15 cellular contexts compared by ENCODE assay signal in the genomic region with DNA sequence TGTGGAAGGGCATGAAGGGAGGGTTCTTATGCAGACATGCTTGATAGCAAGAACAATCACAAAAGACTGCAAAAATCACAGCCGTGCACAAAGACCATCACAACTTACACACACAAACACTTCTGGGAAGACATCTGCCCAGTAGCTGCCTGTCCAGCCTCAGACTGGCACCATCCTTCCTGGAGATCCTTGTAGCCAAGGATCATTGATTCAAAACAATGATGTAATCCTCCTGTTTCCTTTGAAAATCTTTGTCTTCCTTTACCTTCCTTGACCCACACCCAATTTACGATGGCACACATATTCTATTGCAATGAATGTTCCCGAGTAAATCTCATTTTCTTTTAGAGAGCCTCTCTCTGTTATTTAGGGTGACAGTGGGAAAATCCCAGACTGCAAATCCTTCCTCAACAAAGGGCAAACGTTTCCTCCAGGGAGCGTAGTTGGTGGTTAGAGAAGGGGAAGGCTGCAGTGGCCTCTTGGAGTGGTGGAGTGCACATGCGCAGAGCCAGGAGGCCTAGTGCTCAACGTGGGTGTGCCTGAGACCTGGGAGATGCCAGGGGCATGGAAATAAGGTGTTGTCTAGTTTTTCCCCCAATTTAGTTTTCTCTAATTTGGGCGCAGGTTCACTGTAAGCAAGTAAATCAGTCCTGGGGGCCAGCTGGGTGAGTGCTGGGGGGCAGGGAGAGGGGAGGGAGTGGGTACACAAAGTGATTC. TPM values are rescaled to one million over a fixed set of nuclear protein-coding genes. Genes with fewer than 3 reads are reported as not detected.
A peak's percentile ranks its signal among the peaks of the same experiment; 100 is the strongest.
DNase-seq lines count a peak whose midpoint lies in the region; ATAC-seq and TF ChIP-seq lines count a peak whose summit lies in the region.
"Had no signal": no experiment of that assay in that cellular context is flagged by ENCODE, and none has a peak within 500 bp of the region (broad histone marks: within the 10 kb centered on the region; RNA-seq: fewer than 3 reads in every experiment).

No MANE protein-coding gene starts in this region.

- H3K36me3 ChIP-seq in left lung: no peaks in the 10 kb centered on the region
- H3K36me3 ChIP-seq in stomach: no peaks in the 10 kb centered on the region
- H3K36me3 ChIP-seq: suprapubic skin had no signal

- TF ChIP-seq EP300 in stomach (IDR thresholded peaks at IDR 0.05): no peak

- H3K4me1 ChIP-seq in left lung (peaks cover 16 to 42% of the 10 kb centered on the region in 2 donors), stomach (peaks cover 24 to 32% (median 29%) of the 10 kb centered on the region in 4 donors)

- H3K9me3 ChIP-seq in left lung (peaks cover 0 to 8% of the 10 kb centered on the region in 2 donors), stomach (peaks cover 3 to 8% (median 3%) of the 10 kb centered on the region in 4 donors)
- H3K9me3 ChIP-seq: suprapubic skin had no signal

- no peak overlapping the region for H3K27ac Mint-ChIP-seq in T-helper 2 cell treated with Interferon-gamma antibody and Interleukin-4, amounts not matched to agents 5 μg/mL and 100 μg/mL, for 36 hours
- H3K27ac Mint-ChIP-seq: activated CD8-positive, alpha-beta memory T cell treated with anti-CD3 and anti-CD28 coated beads, Interleukin-2, amount 10 ng/mL, durations not matched to agents 7 days and 5 days; activated naive CD4-positive, alpha-beta T cell treated with anti-CD3 and anti-CD28 coated beads, Interleukin-2, amount 10 ng/mL, durations not matched to agents 7 days and 5 days had no signal

- H3K36me3 Mint-ChIP-seq in T-helper 2 cell treated with Interferon-gamma antibody and Interleukin-4, amounts not matched to agents 5 μg/mL and 100 μg/mL, for 36 hours (ENCODE audit: low read depth): no peaks in the 10 kb centered on the region
- H3K36me3 Mint-ChIP-seq: activated CD8-positive, alpha-beta memory T cell treated with anti-CD3 and anti-CD28 coated beads, Interleukin-2, amount 10 ng/mL, durations not matched to agents 7 days and 5 days had no signal

- 81 to 86% (median 84%) methylated on average over 8 of the region's 8 CpGs for WGBS in stomach, 5 donors

- H3K27me3 ChIP-seq in left lung (no peaks in the 10 kb centered on the region), stomach (peaks cover 0 to under 1% (median 0%) of the 10 kb centered on the region in 3 donors)

- TF ChIP-seq POLR2A in stomach (IDR thresholded peaks at IDR 0.05): no peak

- H3K9me3 Mint-ChIP-seq in T-helper 2 cell treated with Interferon-gamma antibody and Interleukin-4, amounts not matched to agents 5 μg/mL and 100 μg/mL, for 36 hours: peaks cover 16% of the 10 kb centered on the region

- no peak overlapping the region for H3K4me3 ChIP-seq in left lung
- no peak overlapping the region for H3K4me3 ChIP-seq in stomach
- H3K4me3 ChIP-seq: A549, suprapubic skin had no signal

- no peak for ATAC-seq in left lung
- ATAC-seq in HG03025 (IDR thresholded peaks at IDR 0.05; ENCODE audit: low FRiP score, unreplicated experiment): no peak
- ATAC-seq: A549; activated CD8-positive, alpha-beta memory T cell treated with anti-CD3 and anti-CD28 coated beads, Interleukin-2, amount 10 ng/mL, durations not matched to agents 7 days and 5 days had no signal

- TF ChIP-seq CTCF in left lung (IDR thresholded peaks at IDR 0.05) (no peak), stomach (IDR thresholded peaks at IDR 0.05) (no peak)

- intact Hi-C loops in left lung (cut with DNase I) (no loop called here), stomach (cut with DNase I; ENCODE audit: low total_unique reads) (loop anchor here (10.0 kb wide), 1 partner anchor 70 kb away; no protein-coding TSS in a partner anchor)

- DNase-seq in activated gamma-delta T cell treated with Interleukin-2 at 50 U/mL for 16 hours (peak; percentile 1), activated gamma-delta T cell (lab: John Stamatoyannopoulos, UW) (no peak), left lung (peak; percentile 19 to 22), stomach (peak; percentile 11), ureter (ENCODE audit: low spot score) (no peak), GM03348 (ENCODE audit: low spot score) (no peak)
- DNase-seq in T-helper 2 cell treated with Interferon-gamma antibody and Interleukin-4, amounts not matched to agents 5 μg/mL and 100 μg/mL, for 36 hours (ENCODE audit: low spot score): no peak
- DNase-seq: activated CD8-positive, alpha-beta memory T cell treated with anti-CD3 and anti-CD28 coated beads, Interleukin-2, amount 10 ng/mL, durations not matched to agents 7 days and 5 days; activated naive CD4-positive, alpha-beta T cell treated with anti-CD3 and anti-CD28 coated beads, Interleukin-2, amount 10 ng/mL, durations not matched to agents 7 days and 5 days; NCI-H187; OCI-M1 had no signal

- peak overlapping the region in 1 of 2 donors; percentile 57 for H3K27ac ChIP-seq in left lung
- H3K27ac ChIP-seq in stomach: no peak overlapping the region
- H3K27ac ChIP-seq: A549, HL-60, suprapubic skin had no signal

- H3K27me3 Mint-ChIP-seq in T-helper 2 cell treated with Interferon-gamma antibody and Interleukin-4, amounts not matched to agents 5 μg/mL and 100 μg/mL, for 36 hours (ENCODE audit: low read depth): peaks cover 18% of the 10 kb centered on the region

- H3K4me1 Mint-ChIP-seq in T-helper 2 cell treated with Interferon-gamma antibody and Interleukin-4, amounts not matched to agents 5 μg/mL and 100 μg/mL, for 36 hours (ENCODE audit: low read depth): peaks cover 17% of the 10 kb centered on the region

- H3K4me3 Mint-ChIP-seq in T-helper 2 cell treated with Interferon-gamma antibody and Interleukin-4, amounts not matched to agents 5 μg/mL and 100 μg/mL, for 36 hours: peak overlapping the region; percentile 41
- H3K4me3 Mint-ChIP-seq: activated CD8-positive, alpha-beta memory T cell treated with anti-CD3 and anti-CD28 coated beads, Interleukin-2, amount 10 ng/mL, durations not matched to agents 7 days and 5 days had no signal

RNA-seq across cellular contexts. Expression of a gene that starts 3.1 kb away (rescaled TPM):
- total RNA-seq in left lung (10 to 100 TPM; 32.0 to 37.0 TPM), stomach (10 to 100 TPM; 30.4 to 72.3 (median 50.6) TPM), ureter (63.5 TPM)
- polyA plus RNA-seq in stomach: 10 to 100 TPM; 17.2 to 22.1 (median 21.8) TPM

Comparison
In these comparisons a context has a peak if more than half of its experiments do, and no peak if none do; other contexts are left out.
1. DNase-seq: peak in activated gamma-delta T cell treated with Interleukin-2 at 50 U/mL for 16 hours (single experiment), left lung (2 of 2) and stomach (single experiment); none in activated gamma-delta T cell (single experiment), T-helper 2 cell treated with Interferon-gamma antibody and Interleukin-4, amounts not matched to agents 5 μg/mL and 100 μg/mL, for 36 hours (single experiment), ureter (single experiment) and GM03348 (single experiment).